ENCODE assay signal across 21 cellular contexts in the genomic region with DNA sequence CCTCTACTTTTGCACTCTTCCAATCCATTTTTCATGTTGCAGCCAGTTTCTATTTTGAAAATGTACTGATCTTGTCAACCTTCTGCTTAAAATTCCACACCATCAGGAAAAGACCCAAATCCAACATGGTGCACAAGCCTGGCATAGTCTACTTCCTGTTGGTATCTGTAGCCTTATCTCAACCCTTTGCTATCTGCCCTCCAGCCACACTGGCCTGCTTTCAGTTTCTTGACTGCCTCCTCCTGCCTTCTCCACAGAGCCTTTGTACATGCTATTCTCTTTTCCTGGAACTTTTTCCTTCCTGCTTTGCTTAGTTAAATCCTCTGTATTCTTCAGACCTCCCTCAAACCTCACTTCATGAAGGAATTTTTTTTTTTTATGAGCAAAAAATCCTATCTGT.
"Had no signal": no experiment of that assay in that cellular context is flagged by ENCODE, and none has a peak within 500 bp of the region (broad histone marks: within the 10 kb centered on the region; RNA-seq: fewer than 3 reads in every experiment).

No MANE protein-coding gene starts in this region.

- ATAC-seq: activated T-cell treated with anti-CD3 and anti-CD28 coated beads, Interleukin-2, amount 50 U/mL, for 4 hours; foreskin keratinocyte had no signal

- H3K27ac ChIP-seq: dorsolateral prefrontal cortex, foreskin keratinocyte, lower lobe of right lung, spleen, tibial artery, WERI-Rb-1 had no signal

- FAIRE-seq: colon, islet of Langerhans had no signal

- H3K4me1 ChIP-seq: lower lobe of right lung, spleen had no signal

- H3K27me3 Mint-ChIP-seq: activated CD4-positive, alpha-beta memory T cell treated with anti-CD3 and anti-CD28 coated beads for 36 hours had no signal

- H3K4me1 Mint-ChIP-seq: brain had no signal

- H3K4me3 ChIP-seq: dorsolateral prefrontal cortex, lower lobe of right lung, spleen, tibial artery had no signal

- H3K4me3 Mint-ChIP-seq: activated CD4-positive, alpha-beta memory T cell treated with anti-CD3 and anti-CD28 coated beads for 36 hours; activated T-cell treated with anti-CD3 and anti-CD28 coated beads, Interleukin-2, amount 50 U/mL, for 4 hours; brain had no signal

- H3K27me3 ChIP-seq: dorsolateral prefrontal cortex, foreskin keratinocyte, spleen, tibial artery had no signal

- DNase-seq: activated CD4-positive, alpha-beta memory T cell treated with anti-CD3 and anti-CD28 coated beads for 36 hours; activated CD4-positive, alpha-beta T cell treated with anti-CD3 and anti-CD28 coated beads for 1 hour; activated gamma-delta T cell; activated T-cell treated with anti-CD3 and anti-CD28 coated beads, Interleukin-2, amount 50 U/mL, for 4 hours; anterior cingulate cortex; caudate nucleus; dorsolateral prefrontal cortex; foreskin keratinocyte; glutamatergic neuron; hippocampal formation; lower lobe of right lung; occipital lobe; retina; spleen; stimulated activated CD4-positive, alpha-beta T cell treated with anti-CD3 and anti-CD28 coated beads, Interleukin-4, amount 100 ng/mL, for 4 hours; stimulated activated naive CD4-positive, alpha-beta T cell treated with Interleukin-2 at 50 U/mL for 16 hours; tibial artery; WERI-Rb-1 had no signal

- H3K36me3 Mint-ChIP-seq: brain had no signal

- H3K9me3 Mint-ChIP-seq: activated CD4-positive, alpha-beta memory T cell treated with anti-CD3 and anti-CD28 coated beads for 36 hours; activated T-cell treated with anti-CD3 and anti-CD28 coated beads, Interleukin-2, amount 50 U/mL, for 4 hours had no signal

- H3K27ac Mint-ChIP-seq: activated CD4-positive, alpha-beta memory T cell treated with anti-CD3 and anti-CD28 coated beads for 36 hours; brain had no signal

- H3K9me3 ChIP-seq: lower lobe of right lung, spleen, tibial artery had no signal

- H3K36me3 ChIP-seq: WERI-Rb-1 had no signal
